9 cellular contexts compared by ENCODE assay signal in genomic region chr18:2846638-2847340, GRCh38. TPM values are rescaled to one million over a fixed set of nuclear protein-coding genes. Genes with fewer than 3 reads are reported as not detected.
DNase-seq lines count a peak whose midpoint lies in the region; ATAC-seq, FAIRE-seq and TF ChIP-seq lines count a peak whose summit lies in the region.
"Had no signal": no experiment of that assay in that cellular context is flagged by ENCODE, and none has a peak within 500 bp of the region (broad histone marks: within the 10 kb centered on the region; RNA-seq: fewer than 3 reads in every experiment).

Gene EMILIN2, plus strand, starts transcription at chr18:2847006. Its CDS starts 183 bp downstream, at chr18:2847189.

- POLR2A ChIA-PET in BJ (lab: Charles Lee), result no interaction called here

- no peaks in the 10 kb centered on the region for H4K20me1 ChIP-seq in keratinocyte (ENCODE audit: control insufficient read depth, extremely low read depth, insufficient read depth, low read length)

- H3K36me3 ChIP-seq in BJ (ENCODE audit: control insufficient read depth, insufficient read depth, low read length), result no peaks in the 10 kb centered on the region
- H3K36me3 ChIP-seq in body of pancreas (replicated peaks in 1 of 2; ENCODE audit: insufficient read depth in 1 of 2, low read depth in 2 of 2), result no peaks in the 10 kb centered on the region
- H3K36me3 ChIP-seq in keratinocyte (ENCODE audit: control insufficient read depth in 2 of 2, extremely low read depth in 1 of 2, insufficient read depth in 2 of 2, low read length in 2 of 2), result no peaks in the 10 kb centered on the region

- dilution Hi-C loops in keratinocyte (cut with MboI; ENCODE audit: extremely low pct_ligation_motif_present, low sequenced_read_pairs), result no loop called here

- H3K9me3 ChIP-seq in body of pancreas (no peaks in the 10 kb centered on the region), keratinocyte (ENCODE audit: control insufficient read depth, low read depth, low read length) (no peaks in the 10 kb centered on the region)

- H3K4me1 ChIP-seq in body of pancreas (peaks cover 22% of the 10 kb centered on the region), keratinocyte (ENCODE audit: control insufficient read depth, extremely low read depth, insufficient read depth, low read length) (peaks cover 7% of the 10 kb centered on the region)

- peak within 1 kb of the TSS; percentile 63 for H3K4me2 ChIP-seq in keratinocyte (ENCODE audit: control insufficient read depth, extremely low read depth, insufficient read depth, low read depth, low read length)

- intact Hi-C loops in body of pancreas (cut with DNase I), result no loop called here

- no peak within 1 kb of the TSS for H3K9ac ChIP-seq in keratinocyte (ENCODE audit: control insufficient read depth, extremely low read depth, insufficient read depth, low read length)

- peak; percentile 40 for ATAC-seq in GM21825 (IDR thresholded peaks at IDR 0.05; ENCODE audit: unreplicated experiment)
- ATAC-seq in body of pancreas, result peak; percentile 17

- peak within 1 kb of the TSS; percentile 52 for H3K4me3 ChIP-seq in BJ (ENCODE audit: low read depth, low read length)
- peak within 1 kb of the TSS in 1 of 2 donors; percentile 17 for H3K4me3 ChIP-seq in body of pancreas
- peak within 1 kb of the TSS in 2 of 3 experiments; percentile 30 to 52 for H3K4me3 ChIP-seq in keratinocyte (ENCODE audit: control insufficient read depth in 2 of 3, extremely low read depth in 1 of 3, insufficient read depth in 2 of 3, low read depth in 1 of 3, low read length in 3 of 3)

- H3K9me1 ChIP-seq in keratinocyte (ENCODE audit: control insufficient read depth, extremely low read depth, insufficient read depth, low read length), result no peaks in the 10 kb centered on the region

- TF ChIP-seq POLR2A in body of pancreas (IDR thresholded peaks at IDR 0.05), result peak in 1 of 3 donors; percentile 56

- no peaks in the 10 kb centered on the region for H3K79me2 ChIP-seq in keratinocyte (ENCODE audit: control insufficient read depth, insufficient read depth, low read length)

- H3K27ac ChIP-seq in body of pancreas (peak within 1 kb of the TSS in 1 of 4 donors; percentile 61), keratinocyte (ENCODE audit: control insufficient read depth, insufficient read depth, low read length) (no peak within 1 kb of the TSS)

- H3K27me3 ChIP-seq in BJ (ENCODE audit: control insufficient read depth, insufficient read depth, low read length) (peaks cover 3% of the 10 kb centered on the region; the same call in 1 of the 2 replicates), body of pancreas (no peaks in the 10 kb centered on the region), keratinocyte (ENCODE audit: control insufficient read depth, extremely low read depth, insufficient read depth, low read length) (peaks cover 52% of the 10 kb centered on the region)

- DNase-seq in BJ (ENCODE audit: low read depth), result no peak
- no peak for DNase-seq in SK-MEL-5 (ENCODE audit: low read depth, low spot score)
- peak; percentile 31 to 78 (median 34) for DNase-seq in body of pancreas
- no peak for DNase-seq in keratinocyte (ENCODE audit: low read depth, low spot score)
- DNase-seq in stimulated activated CD4-positive, alpha-beta T cell treated with anti-CD3 and anti-CD28 coated beads, Interleukin-4, amount 100 ng/mL, for 1 hour, result peak; percentile 52
- DNase-seq in NCI-H446 (lab: John Stamatoyannopoulos, UW), result no peak
- DNase-seq in SHP77 (lab: John Stamatoyannopoulos, UW), result no peak

- TF ChIP-seq CTCF in BJ (IDR thresholded peaks at IDR 0.05; ENCODE audit: insufficient read depth, low read depth, low read length), result no peak
- no peak for TF ChIP-seq CTCF in body of pancreas (IDR thresholded peaks at IDR 0.05)
- TF ChIP-seq CTCF in keratinocyte (optimal IDR thresholded peaks at IDR 0.05 in 1 of 3, IDR thresholded peaks at IDR 0.05 in 1 of 3, conservative IDR thresholded peaks at IDR 0.05 in 1 of 3; ENCODE audit: extremely low read depth in 1 of 3, insufficient read depth in 2 of 3, low read length in 3 of 3), result no peak

- FAIRE-seq in keratinocyte (lab: Jason Lieb, UNC), result no peak
- FAIRE-seq: GM18507 had no signal

- CTCF ChIA-PET in BJ (lab: Yijun Ruan, JAX), result no interaction called here

- H2AFZ ChIP-seq in keratinocyte (ENCODE audit: control insufficient read depth, low read length), result no peak within 1 kb of the TSS

- in situ Hi-C loops in SK-MEL-5 (cut with HindIII; ENCODE audit: low pct_unique_long_range_greater_than_20kb, low sequenced_read_pairs), result no loop called here

- 1% methylated on average over 36 to 65 of the region's 82 CpGs for WGBS in body of pancreas, 2 donors

RNA-seq across cellular contexts. Expression of gene EMILIN2, which starts in this region (rescaled TPM):
- polyA plus RNA-seq in BJ (2011; rRNA removed) (7.0 and 7.6 TPM in 2 replicates), keratinocyte (0.07 to 0.09 TPM (median 0.08 TPM) in 3 replicates)
- 3.5 and 4.2 TPM in 2 replicates for polyA minus RNA-seq in BJ (2011; rRNA and poly(A)+ RNA removed)
- total RNA-seq in SK-MEL-5 (2014; rRNA removed; shearing (Covaris generic)), result 16.4 and 17.7 TPM in 2 replicates
- 29.5 and 33.8 TPM in 2 replicates for polyA plus RNA-seq in SK-MEL-5 (2015; cell fraction: cytosol; rRNA removed)
- polyA plus RNA-seq in SK-MEL-5 (2015; cell fraction: nucleus; rRNA removed), result 13.3 and 24.3 TPM in 2 replicates
- total RNA-seq in body of pancreas, result 1 to 10 TPM; 2.0 to 3.1 TPM
- not detected for polyA plus RNA-seq in keratinocyte (2011; ENCODE audit: low read depth)
- polyA plus RNA-seq in keratinocyte (2011; cell fraction: cytosol; rRNA removed), result not detected in 2 replicates
- polyA plus RNA-seq in keratinocyte (2011; cell fraction: nucleus; rRNA removed), result 0.13 TPM in 1 of 2 replicates, not detected in the other
- polyA plus RNA-seq in keratinocyte (2012; ENCODE audit: low replicate concordance), result 0.36 TPM in 1 of 2 replicates, not detected in the other
- not detected in 3 replicates for polyA minus RNA-seq in keratinocyte
- polyA minus RNA-seq in keratinocyte (2011; cell fraction: cytosol; rRNA and poly(A)+ RNA removed), result not detected
- not detected in 2 replicates for polyA minus RNA-seq in keratinocyte (2011; cell fraction: nucleus; rRNA and poly(A)+ RNA removed)

Comparison
In these comparisons a context has a peak if more than half of its experiments do, and no peak if none do; other contexts are left out.
1. DNase-seq: peak in body of pancreas (4 of 4) and stimulated activated CD4-positive, alpha-beta T cell treated with anti-CD3 and anti-CD28 coated beads, Interleukin-4, amount 100 ng/mL, for 1 hour (single experiment); none in BJ (single experiment), SK-MEL-5 (single experiment), keratinocyte (single experiment), NCI-H446 (0 of 2) and SHP77 (0 of 2).